In genomic region chr16:71648162-71648561, GRCh38 we compare ENCODE assay signal across 1 cellular context.
TF ChIP-seq lines count a peak whose summit lies in the region.

No MANE protein-coding gene starts in this region.

TF ChIP-seq in GM12878, 131 proteins besides CTCF, POLR2A, EP300 and RAD21 (continued from another document):
- TF ChIP-seq ZBTB40 (IDR thresholded peaks at IDR 0.05; ENCODE audit: borderline replicate concordance) (no peak), CEBPB (IDR thresholded peaks at IDR 0.05; ENCODE audit: borderline replicate concordance in 1 of 2, low read depth in 2 of 2, low read length in 2 of 2) (no peak), SMAD5 (IDR thresholded peaks at IDR 0.05; ENCODE audit: low read depth) (no peak), NR2C2 (IDR thresholded peaks at IDR 0.05; ENCODE audit: borderline replicate concordance, control insufficient read depth, insufficient read length, low read depth) (no peak), NFYA (IDR thresholded peaks at IDR 0.05; ENCODE audit: borderline replicate concordance, low read depth, low read length) (no peak), RELB (IDR thresholded peaks at IDR 0.05; ENCODE audit: low read depth) (no peak), CHD2 (IDR thresholded peaks at IDR 0.05; ENCODE audit: borderline replicate concordance, low read depth, low read length) (no peak), ZNF622 (IDR thresholded peaks at IDR 0.05) (no peak), MEF2B (IDR thresholded peaks at IDR 0.05; ENCODE audit: partially characterized antibody, poor library complexity, severe bottlenecking) (no peak), SMAD1 (IDR thresholded peaks at IDR 0.05; ENCODE audit: low read depth, partially characterized antibody) (no peak), TCF3 (IDR thresholded peaks at IDR 0.05; ENCODE audit: borderline replicate concordance, insufficient read depth, low read depth, low read length) (no peak)
